Comparison of ENCODE assay signal across 25 cellular contexts in genomic region chr14:33685698-33686097, GRCh38.
DNase-seq lines count a peak whose midpoint lies in the region; ATAC-seq and TF ChIP-seq lines count a peak whose summit lies in the region.
"Had no signal": no experiment of that assay in that cellular context is flagged by ENCODE, and none has a peak within 500 bp of the region (broad histone marks: within the 10 kb centered on the region; RNA-seq: fewer than 3 reads in every experiment).

No MANE protein-coding gene starts in this region.

- no peak overlapping the region for H2AFZ ChIP-seq in ACC112 (ENCODE audit: low read length, unreplicated experiment)
- H2AFZ ChIP-seq: GM23338 had no signal

- H3K27me3 Mint-ChIP-seq in osteocyte (ENCODE audit: unreplicated experiment) = no peaks in the 10 kb centered on the region
- H3K27me3 Mint-ChIP-seq in endodermal cell (ENCODE audit: insufficient read depth) = no peaks in the 10 kb centered on the region
- H3K27me3 Mint-ChIP-seq: CD4-positive, alpha-beta T cell; IgD-negative memory B cell had no signal

- peak overlapping the region; percentile 72 for H3K27ac ChIP-seq in ACC112 (ENCODE audit: low read depth, low read length)
- peak overlapping the region; percentile 88 for H3K27ac ChIP-seq in RWPE1
- H3K27ac ChIP-seq in epithelial cell of prostate = peak overlapping the region; percentile 5
- no peak overlapping the region for H3K27ac ChIP-seq in endodermal cell (ENCODE audit: low read depth, low read length)
- H3K27ac ChIP-seq: BLaER1 treated with 17β-estradiol and CSF1 and Interleukin-3, amounts not matched to agents 10 nM and 100 nM; HL-60; KMS-11; SK-N-MC had no signal

- H3K9me3 ChIP-seq in endodermal cell (ENCODE audit: control insufficient read depth, low read length) = no peaks in the 10 kb centered on the region
- H3K9me3 ChIP-seq: BLaER1 treated with 17β-estradiol and CSF1 and Interleukin-3, amounts not matched to agents 10 nM and 100 nM had no signal

- TF ChIP-seq CTCF in RWPE1 (conservative IDR thresholded peaks at IDR 0.05; ENCODE audit: low read depth) = no peak
- TF ChIP-seq CTCF in osteocyte (IDR thresholded peaks at IDR 0.05) = no peak
- no peak for TF ChIP-seq CTCF in endodermal cell (conservative IDR thresholded peaks at IDR 0.05)

- DNase-seq in RWPE1 (ENCODE audit: low spot score) = no peak
- no peak for DNase-seq in epithelial cell of prostate (ENCODE audit: low read depth, low spot score)
- DNase-seq in osteocyte (ENCODE audit: extremely low spot score, unreplicated experiment) = no peak
- no peak for DNase-seq in A172 (ENCODE audit: low spot score)
- DNase-seq in endodermal cell = no peak
- DNase-seq: 8988T; CD4-positive, alpha-beta T cell; H9; NCI-H1048; NCI-H1417; NCI-H1694; NCI-H2029 treated with DMSO at 0.1 percent for 48 hours; NCI-H2227 treated with DMSO at 0.1 percent for 48 hours; NCI-H510A; NCI-H69; SIG-M5 had no signal

- H3K27me3 ChIP-seq in ACC112 (ENCODE audit: insufficient read depth, low read length) = no peaks in the 10 kb centered on the region
- H3K27me3 ChIP-seq in endodermal cell (ENCODE audit: control insufficient read depth, insufficient read depth, low read length, poor library complexity, severe bottlenecking) = no peaks in the 10 kb centered on the region
- H3K27me3 ChIP-seq: BLaER1 treated with 17β-estradiol and CSF1 and Interleukin-3, amounts not matched to agents 10 nM and 100 nM had no signal

- H3K9me3 Mint-ChIP-seq in osteocyte (ENCODE audit: unreplicated experiment) (no peaks in the 10 kb centered on the region), endodermal cell (no peaks in the 10 kb centered on the region)
- H3K9me3 Mint-ChIP-seq: CD4-positive, alpha-beta T cell; GM23338; H9 had no signal

- POLR2A ChIA-PET in RWPE1 (lab: Yijun Ruan, JAX; ENCODE audit: low non-redundant PET) = no interaction called here

- H3K4me3 Mint-ChIP-seq in osteocyte (ENCODE audit: unreplicated experiment) (no peak overlapping the region), endodermal cell (no peak overlapping the region)
- H3K4me3 Mint-ChIP-seq: CD4-positive, alpha-beta T cell; GM23338; H9; IgD-negative memory B cell had no signal

- H3K4me3 ChIP-seq in ACC112 (ENCODE audit: low read depth, low read length) (peak overlapping the region; percentile 16; the same call in 1 of the 2 replicates), endodermal cell (ENCODE audit: low read length) (no peak overlapping the region)
- H3K4me3 ChIP-seq: BLaER1 treated with 17β-estradiol and CSF1 and Interleukin-3, amounts not matched to agents 10 nM and 100 nM; GM23338; SK-N-MC had no signal

- peaks cover 47% of the 10 kb centered on the region for H3K4me1 ChIP-seq in ACC112 (ENCODE audit: control insufficient read depth, insufficient read depth, low read length, unreplicated experiment)
- H3K4me1 ChIP-seq in endodermal cell (ENCODE audit: control insufficient read depth, insufficient read depth, low read length) = no peaks in the 10 kb centered on the region
- H3K4me1 ChIP-seq: BLaER1 treated with 17β-estradiol and CSF1 and Interleukin-3, amounts not matched to agents 10 nM and 100 nM had no signal

- H3K36me3 ChIP-seq in ACC112 (ENCODE audit: insufficient read depth, low read length) (no peaks in the 10 kb centered on the region), endodermal cell (ENCODE audit: control insufficient read depth, insufficient read depth, low read length) (no peaks in the 10 kb centered on the region)
- H3K36me3 ChIP-seq: BLaER1 treated with 17β-estradiol and CSF1 and Interleukin-3, amounts not matched to agents 10 nM and 100 nM had no signal

- no peak overlapping the region for H3K9ac ChIP-seq in endodermal cell (ENCODE audit: extremely low read depth, low read length, poor library complexity, severe bottlenecking)
- H3K9ac ChIP-seq: BLaER1 treated with 17β-estradiol and CSF1 and Interleukin-3, amounts not matched to agents 10 nM and 100 nM; KMS-11 had no signal

- no peak for ATAC-seq in HG02588 (IDR thresholded peaks at IDR 0.05; ENCODE audit: unreplicated experiment)
- ATAC-seq: GM23338, Panc1 had no signal

- no peaks in the 10 kb centered on the region for H3K36me3 Mint-ChIP-seq in osteocyte (ENCODE audit: unreplicated experiment)
- no peaks in the 10 kb centered on the region for H3K36me3 Mint-ChIP-seq in endodermal cell (ENCODE audit: low read depth)
- H3K36me3 Mint-ChIP-seq: IgD-negative memory B cell had no signal

- 83 to 94% methylated on average over 1 of the region's 1 CpG for WGBS in endodermal cell (ENCODE audit: insufficient coverage in 1 of 2, insufficient read length in 1 of 2), 2 experiments

- H3K4me1 Mint-ChIP-seq in osteocyte (ENCODE audit: unreplicated experiment) (peaks cover 58% of the 10 kb centered on the region), endodermal cell (no peaks in the 10 kb centered on the region)
- H3K4me1 Mint-ChIP-seq: GM23338, IgD-negative memory B cell had no signal

- no peaks in the 10 kb centered on the region for H3K79me2 ChIP-seq in ACC112 (ENCODE audit: control insufficient read depth, insufficient read depth, low read length, unreplicated experiment)

- CTCF ChIA-PET in RWPE1 (lab: Yijun Ruan, JAX) = no interaction called here

- peak overlapping the region; percentile 24 for H3K27ac Mint-ChIP-seq in osteocyte (ENCODE audit: unreplicated experiment)
- H3K27ac Mint-ChIP-seq in endodermal cell = no peak overlapping the region
- H3K27ac Mint-ChIP-seq: CD4-positive, alpha-beta T cell; GM23338; H9; IgD-negative memory B cell had no signal
